Comparison of ENCODE assay signal across 18 cellular contexts in genomic region chr20:4905612-4906011, GRCh38.
"Had no signal": no experiment of that assay in that cellular context is flagged by ENCODE, and none has a peak within 500 bp of the region (broad histone marks: within the 10 kb centered on the region; RNA-seq: fewer than 3 reads in every experiment).

No MANE protein-coding gene starts in this region.

- H3K4me1 Mint-ChIP-seq: nephron progenitor cell had no signal

- H3K9me3 Mint-ChIP-seq: activated naive CD4-positive, alpha-beta T cell treated with anti-CD3 and anti-CD28 coated beads, Interleukin-2, amount 50 U/mL, for 24 hours; stimulated activated naive B cell treated with anti-CD40 and anti-IgM and Interleukin-4, amounts not matched to agents 10 μg/mL and 1 μg/mL and 100 μg/mL, for 72 hours had no signal

- DNase-seq: activated CD4-positive, alpha-beta T cell treated with anti-CD3 and anti-CD28 coated beads, Interleukin-2, amount 50 U/mL, for 4 hours; activated gamma-delta T cell; cerebellar nuclear complex; cortex of kidney; erythroblast; foreskin melanocyte; glutamatergic neuron; hypothalamus; islet precursor cell; left colon; midbrain; nephron progenitor cell; nucleus accumbens; spleen; stimulated activated naive B cell treated with anti-CD40 and anti-IgM and Interleukin-4, amounts not matched to agents 10 μg/mL and 1 μg/mL and 100 μg/mL, for 72 hours; T-helper 9 cell; WERI-Rb-1 had no signal

- H3K27ac Mint-ChIP-seq: activated naive CD4-positive, alpha-beta T cell treated with anti-CD3 and anti-CD28 coated beads, Interleukin-2, amount 50 U/mL, for 24 hours; nephron progenitor cell; stimulated activated naive B cell treated with anti-CD40 and anti-IgM and Interleukin-4, amounts not matched to agents 10 μg/mL and 1 μg/mL and 100 μg/mL, for 72 hours had no signal

- H3K27me3 Mint-ChIP-seq: activated naive CD4-positive, alpha-beta T cell treated with anti-CD3 and anti-CD28 coated beads, Interleukin-2, amount 50 U/mL, for 24 hours; stimulated activated naive B cell treated with anti-CD40 and anti-IgM and Interleukin-4, amounts not matched to agents 10 μg/mL and 1 μg/mL and 100 μg/mL, for 72 hours had no signal

- ATAC-seq: left colon; stimulated activated naive B cell treated with anti-CD40 and anti-IgM and Interleukin-4, amounts not matched to agents 10 μg/mL and 1 μg/mL and 100 μg/mL, for 72 hours had no signal

- H3K4me3 Mint-ChIP-seq: activated naive CD4-positive, alpha-beta T cell treated with anti-CD3 and anti-CD28 coated beads, Interleukin-2, amount 50 U/mL, for 24 hours; nephron progenitor cell; stimulated activated naive B cell treated with anti-CD40 and anti-IgM and Interleukin-4, amounts not matched to agents 10 μg/mL and 1 μg/mL and 100 μg/mL, for 72 hours had no signal
